12 cellular contexts compared by ENCODE assay signal in genomic region chr17:16328997-16329396, GRCh38. TPM values are rescaled to one million over a fixed set of nuclear protein-coding genes. Genes with fewer than 3 reads are reported as not detected.
DNase-seq lines count a peak whose midpoint lies in the region; ATAC-seq and TF ChIP-seq lines count a peak whose summit lies in the region.
"Had no signal": no experiment of that assay in that cellular context is flagged by ENCODE, and none has a peak within 500 bp of the region (broad histone marks: within the 10 kb centered on the region; RNA-seq: fewer than 3 reads in every experiment).

No MANE protein-coding gene starts in this region.

- TF ChIP-seq RAD21 in HCT116 (IDR thresholded peaks at IDR 0.05; ENCODE audit: low read depth): no peak

- no peaks in the 10 kb centered on the region for H3K79me2 ChIP-seq in HCT116 (ENCODE audit: insufficient read depth, low read length)

- RAD21 ChIA-PET in HCT116 (lab: Charles Lee; ENCODE audit: low non-redundant PET in 1 of 2, low total read pairs in 2 of 2, uncharacterized antibody in 2 of 2, unreplicated experiment in 2 of 2): no interaction called here

- H3K9ac ChIP-seq in HCT116 (ENCODE audit: low read length): 0 out of 2 replicates have a peak overlapping the region, but pooled peaks have one; percentile 17

- no peak for TF ChIP-seq EP300 in ovary (IDR thresholded peaks at IDR 0.05)

- H3K36me3 ChIP-seq in HCT116 (ENCODE audit: control insufficient read depth in 1 of 2, insufficient read depth in 2 of 2, low read length in 2 of 2): peaks cover 0 to 9% of the 10 kb centered on the region in 2 experiments; a peak in 2 of 4 replicates
- peaks cover 21% of the 10 kb centered on the region for H3K36me3 ChIP-seq in WERI-Rb-1
- peaks cover 0 to 22% of the 10 kb centered on the region in 2 donors for H3K36me3 ChIP-seq in left lung
- no peaks in the 10 kb centered on the region for H3K36me3 ChIP-seq in ovary

- H3K9me3 ChIP-seq in HCT116 (ENCODE audit: control insufficient read depth in 1 of 2, insufficient read depth in 1 of 2, low read depth in 1 of 2, low read length in 2 of 2): no peaks in the 10 kb centered on the region
- no peaks in the 10 kb centered on the region for H3K9me3 ChIP-seq in WERI-Rb-1 (ENCODE audit: severe bottlenecking)
- H3K9me3 ChIP-seq in left lung: no peaks in the 10 kb centered on the region
- H3K9me3 ChIP-seq in ovary: no peaks in the 10 kb centered on the region
- H3K9me3 ChIP-seq: heart left ventricle had no signal

- 8 to 39% (median 16%) methylated on average over 1 of the region's 1 CpG for WGBS in ovary, 3 donors

- H3K9me2 ChIP-seq in HCT116 (ENCODE audit: insufficient read depth): no peaks in the 10 kb centered on the region

- H4K20me1 ChIP-seq in HCT116 (ENCODE audit: insufficient read depth): no peaks in the 10 kb centered on the region

- TF ChIP-seq CTCF in HCT116 (IDR thresholded peaks at IDR 0.05 in 2 of 3, conservative IDR thresholded peaks at IDR 0.05 in 1 of 3; ENCODE audit: borderline replicate concordance in 1 of 3, insufficient read depth in 1 of 3, low read depth in 2 of 3, low read length in 2 of 3): peak in 2 of 3 experiments; percentile 30 to 41; a peak in 3 of 6 replicates
- TF ChIP-seq CTCF in WERI-Rb-1 (IDR thresholded peaks at IDR 0.05; ENCODE audit: low read depth, low read length): peak; percentile 24
- TF ChIP-seq CTCF in left lung (IDR thresholded peaks at IDR 0.05): no peak
- no peak for TF ChIP-seq CTCF in ovary (IDR thresholded peaks at IDR 0.05)

- H3K4me3 ChIP-seq in HCT116 (replicated peaks in 1 of 2; ENCODE audit: low read depth in 1 of 2, low read length in 2 of 2) (peak overlapping the region in 1 of 2 experiments; percentile 21; a peak in 1 of 4 replicates), WERI-Rb-1 (ENCODE audit: low read depth, low read length) (no peak overlapping the region), left lung (no peak overlapping the region), ovary (no peak overlapping the region)

- H2AFZ ChIP-seq in HCT116 (ENCODE audit: low read depth, low read length, poor library complexity, severe bottlenecking): no peak overlapping the region

- no peak for TF ChIP-seq POLR2A in HCT116 (IDR thresholded peaks at IDR 0.05; ENCODE audit: borderline replicate concordance, extremely low read depth, insufficient read depth, insufficient read length)
- no peak for TF ChIP-seq POLR2A in ovary (IDR thresholded peaks at IDR 0.05)

- DNase-seq in AG08395 (ENCODE audit: low spot score): peak; percentile 2
- no peak for DNase-seq in HCT116 (ENCODE audit: low read depth, low spot score)
- no peak for DNase-seq in WERI-Rb-1
- DNase-seq in left lung: no peak
- DNase-seq in ACHN: no peak
- DNase-seq in ovary: no peak
- no peak for DNase-seq in amniotic stem cell (lab: John Stamatoyannopoulos, UW)
- DNase-seq: activated T-cell treated with anti-CD3 and anti-CD28 coated beads, Interleukin-2, amount 50 U/mL, for 4 hours; CD4-positive, CD25-positive, alpha-beta regulatory T cell; heart left ventricle; NCI-H774 had no signal

- peak overlapping the region; percentile 71 for H3K4me2 ChIP-seq in HCT116 (ENCODE audit: low read length)

- no peaks in the 10 kb centered on the region for H3K27me3 ChIP-seq in HCT116 (ENCODE audit: insufficient read depth, low read length)
- no peaks in the 10 kb centered on the region for H3K27me3 ChIP-seq in WERI-Rb-1 (ENCODE audit: insufficient read depth, low read depth, severe bottlenecking)
- no peaks in the 10 kb centered on the region for H3K27me3 ChIP-seq in left lung
- H3K27me3 ChIP-seq in ovary: no peaks in the 10 kb centered on the region
- H3K27me3 ChIP-seq: heart left ventricle had no signal

- H3K4me1 ChIP-seq in HCT116 (ENCODE audit: control insufficient read depth in 1 of 2, insufficient read depth in 2 of 2, low read length in 2 of 2) (peaks cover 28 to 35% of the 10 kb centered on the region in 2 experiments), left lung (no peaks in the 10 kb centered on the region), ovary (ENCODE audit: insufficient read depth) (peaks cover 1% of the 10 kb centered on the region)

- no TSS peak for BruUV-seq in HCT116 (replicated peaks; lab: Mats Ljungman, UMichigan)

- POLR2A ChIA-PET in HCT116 (lab: Charles Lee): no interaction called here

- ATAC-seq in HCT116: peak; percentile 63
- ATAC-seq in left lung: peak; percentile 82
- ATAC-seq in HG03280 (IDR thresholded peaks at IDR 0.05; ENCODE audit: unreplicated experiment): no peak
- ATAC-seq: activated T-cell treated with anti-CD3 and anti-CD28 coated beads, Interleukin-2, amount 50 U/mL, for 4 hours had no signal

- H3K27ac ChIP-seq in HCT116 (ENCODE audit: low read depth, low read length) (peak overlapping the region; percentile 55; the same call in 1 of the 2 replicates), WERI-Rb-1 (no peak overlapping the region), left lung (no peak overlapping the region), ovary (no peak overlapping the region)
- H3K27ac ChIP-seq: heart left ventricle had no signal

- in situ Hi-C loops in ACHN (cut with HindIII; ENCODE audit: low pct_ligation_motif_present, low pct_unique_long_range_greater_than_20kb, low sequenced_read_pairs): no loop called here

- intact Hi-C loops in HCT116 (cut with micrococcal nuclease): no loop called here
- intact Hi-C loops in left lung (cut with DNase I): no loop called here
- intact Hi-C loops in ovary (cut with DNase I): no loop called here

- CTCF ChIA-PET in HCT116 (lab: Charles Lee): no interaction called here

TF ChIP-seq in HCT116, 20 proteins besides CTCF, POLR2A, EP300 and RAD21:
- no peak for TF ChIP-seq EZH2phosphoT487 (IDR thresholded peaks at IDR 0.05; ENCODE audit: borderline replicate concordance)
- no peak for TF ChIP-seq ATF3 (IDR thresholded peaks at IDR 0.05)
- no peak for TF ChIP-seq SIN3A (IDR thresholded peaks at IDR 0.05; ENCODE audit: low read depth)
- TF ChIP-seq SRF (IDR thresholded peaks at IDR 0.05; ENCODE audit: low read depth): no peak
- TF ChIP-seq, protein P1, sequence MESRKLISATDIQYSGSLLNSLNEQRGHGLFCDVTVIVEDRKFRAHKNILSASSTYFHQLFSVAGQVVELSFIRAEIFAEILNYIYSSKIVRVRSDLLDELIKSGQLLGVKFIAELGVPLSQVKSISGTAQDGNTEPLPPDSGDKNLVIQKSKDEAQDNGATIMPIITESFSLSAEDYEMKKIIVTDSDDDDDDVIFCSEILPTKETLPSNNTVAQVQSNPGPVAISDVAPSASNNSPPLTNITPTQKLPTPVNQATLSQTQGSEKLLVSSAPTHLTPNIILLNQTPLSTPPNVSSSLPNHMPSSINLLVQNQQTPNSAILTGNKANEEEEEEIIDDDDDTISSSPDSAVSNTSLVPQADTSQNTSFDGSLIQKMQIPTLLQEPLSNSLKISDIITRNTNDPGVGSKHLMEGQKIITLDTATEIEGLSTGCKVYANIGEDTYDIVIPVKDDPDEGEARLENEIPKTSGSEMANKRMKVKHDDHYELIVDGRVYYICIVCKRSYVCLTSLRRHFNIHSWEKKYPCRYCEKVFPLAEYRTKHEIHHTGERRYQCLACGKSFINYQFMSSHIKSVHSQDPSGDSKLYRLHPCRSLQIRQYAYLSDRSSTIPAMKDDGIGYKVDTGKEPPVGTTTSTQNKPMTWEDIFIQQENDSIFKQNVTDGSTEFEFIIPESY (IDR thresholded peaks at IDR 0.05; ENCODE audit: extremely low read depth, insufficient replicate concordance, low read length): no peak
TF ChIP-seq in HCT116: peak in this region for 0.

RNA-seq across cellular contexts. Expression of gene CENPV, which starts 24.3 kb away (rescaled TPM):
- 84.7 TPM for total RNA-seq in HCT116 (2021; ENCODE audit: unreplicated experiment)
- 61.0 and 68.9 TPM in 2 replicates for polyA plus RNA-seq in HCT116 (2012)
- 10 to 100 TPM; 11.5 to 13.5 TPM for total RNA-seq in left lung
- 10 to 100 TPM; 18.8 to 38.9 (median 34.0) TPM for total RNA-seq in ovary
- 10 to 100 TPM; 20.0 to 22.3 TPM for polyA plus RNA-seq in ovary

RNA-seq across cellular contexts. Expression of gene UBB, which starts 51.9 kb away (rescaled TPM):
- total RNA-seq in HCT116 (2021; ENCODE audit: unreplicated experiment) (2,378 TPM), left lung (1,000 to 10,000 TPM; 1,151 to 1,430 TPM), ovary (100 to 1,000 TPM; 445 to 993 (median 806) TPM)
- polyA plus RNA-seq in HCT116 (2012): 2,949 and 2,985 TPM in 2 replicates
- polyA plus RNA-seq in ovary: 1,000 to 10,000 TPM in 1 of 2 donors, 100 to 1,000 TPM in 1; 775 to 1,551 TPM

Comparison
In these comparisons a context has a peak if more than half of its experiments do, and no peak if none do; other contexts are left out.
1. CTCF ChIP-seq: peak in HCT116 (2 of 3) and WERI-Rb-1 (single experiment); none in left lung (0 of 2) and ovary (0 of 3).